1 cellular context compared by ENCODE assay signal in the genomic region with DNA sequence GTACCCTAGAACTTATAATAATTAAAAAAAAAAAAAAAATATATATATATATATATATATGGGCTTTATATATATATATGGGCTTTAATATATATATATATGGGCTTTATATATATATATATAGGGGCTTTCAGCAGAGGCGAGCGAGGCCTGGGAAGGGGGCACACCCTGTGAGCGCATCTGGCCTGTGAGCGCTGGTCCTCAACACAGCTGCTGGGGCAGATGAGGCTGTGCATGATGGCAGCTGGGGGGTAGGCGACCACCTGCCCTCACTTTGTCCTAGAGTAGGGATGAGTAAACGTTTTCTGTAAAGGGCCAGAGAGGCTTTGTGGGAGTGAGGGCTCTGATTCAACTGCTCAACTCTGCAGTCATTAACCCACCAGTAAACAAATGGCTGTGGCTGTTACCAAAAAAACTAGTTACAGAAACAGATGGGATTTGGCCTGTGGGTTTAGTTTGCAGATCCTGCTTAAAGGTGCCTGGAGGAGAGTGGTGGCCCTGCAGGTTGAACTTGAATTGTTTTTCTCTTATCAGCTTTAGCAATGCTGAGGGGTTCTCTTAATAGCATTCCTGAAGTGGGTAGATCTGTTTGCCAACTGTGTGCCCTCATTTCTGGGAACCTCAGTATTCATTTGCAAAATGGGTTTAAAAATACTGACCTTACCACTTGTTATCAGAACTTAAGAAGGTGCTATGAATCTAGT.
TF ChIP-seq lines count a peak whose summit lies in the region.

No MANE protein-coding gene starts in this region.

TF ChIP-seq in GM23338, 12 proteins besides CTCF, POLR2A, EP300 and RAD21 (continued from another document):
- TF ChIP-seq, protein P1, sequence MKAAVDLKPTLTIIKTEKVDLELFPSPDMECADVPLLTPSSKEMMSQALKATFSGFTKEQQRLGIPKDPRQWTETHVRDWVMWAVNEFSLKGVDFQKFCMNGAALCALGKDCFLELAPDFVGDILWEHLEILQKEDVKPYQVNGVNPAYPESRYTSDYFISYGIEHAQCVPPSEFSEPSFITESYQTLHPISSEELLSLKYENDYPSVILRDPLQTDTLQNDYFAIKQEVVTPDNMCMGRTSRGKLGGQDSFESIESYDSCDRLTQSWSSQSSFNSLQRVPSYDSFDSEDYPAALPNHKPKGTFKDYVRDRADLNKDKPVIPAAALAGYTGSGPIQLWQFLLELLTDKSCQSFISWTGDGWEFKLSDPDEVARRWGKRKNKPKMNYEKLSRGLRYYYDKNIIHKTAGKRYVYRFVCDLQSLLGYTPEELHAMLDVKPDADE (IDR thresholded peaks at IDR 0.05): no peak
- no peak for TF ChIP-seq ZNF331 (CRISPR knock-in tag; IDR thresholded peaks at IDR 0.05; ENCODE audit: low read depth)
